21 cellular contexts compared by ENCODE assay signal in the genomic region with DNA sequence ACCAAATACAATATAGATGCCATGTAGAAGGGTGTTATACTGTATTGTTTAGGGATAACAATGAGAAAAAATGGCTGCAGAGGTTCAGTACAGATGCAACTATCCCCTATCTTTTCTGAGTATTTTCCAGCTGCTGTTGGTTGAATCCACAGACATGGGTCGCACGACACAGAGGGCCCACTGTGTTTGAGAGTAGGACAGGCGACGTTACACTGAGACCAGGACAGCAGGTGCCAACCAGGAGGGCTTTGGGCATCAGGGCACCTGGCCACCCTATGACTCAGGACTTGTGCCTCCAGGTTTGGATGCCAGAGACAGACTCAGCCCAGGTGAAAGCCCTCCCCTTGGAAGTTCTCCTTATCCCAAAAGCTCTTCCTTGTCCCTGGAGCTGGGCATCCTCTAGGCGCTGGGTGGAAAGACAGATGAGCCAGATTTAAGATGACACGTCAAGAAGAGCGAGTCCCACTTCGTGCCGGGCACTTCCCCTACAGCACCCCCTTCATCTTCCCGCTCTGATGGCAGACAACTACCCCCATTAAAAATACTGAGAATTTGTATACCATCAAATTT. TPM values are rescaled to one million over a fixed set of nuclear protein-coding genes. Genes with fewer than 3 reads are reported as not detected.
"Had no signal": no experiment of that assay in that cellular context is flagged by ENCODE, and none has a peak within 500 bp of the region (broad histone marks: within the 10 kb centered on the region; RNA-seq: fewer than 3 reads in every experiment).

No MANE protein-coding gene starts in this region.

- H3K27ac ChIP-seq: epithelial cell of prostate, right atrium auricular region, VCaP had no signal

- H3K27ac Mint-ChIP-seq: activated CD4-positive, alpha-beta T cell treated with anti-CD3 and anti-CD28 coated beads, Interleukin-2, amount 10 ng/mL, durations not matched to agents 24 days and 14 days; activated T-helper 17 cell treated with anti-CD3 and anti-CD28 coated beads, Interleukin-2, amount 50 U/mL, for 72 hours; effector memory CD8-positive, alpha-beta T cell; naive thymus-derived CD8-positive, alpha-beta T cell; progenitor cell of endocrine pancreas; stimulated activated naive CD8-positive, alpha-beta T cell treated with anti-CD3 and anti-CD28 coated beads, Interleukin-15, amount 100 ng/mL, for 72 hours; T-cell had no signal

- H3K4me3 ChIP-seq: right atrium auricular region had no signal

- H3K36me3 ChIP-seq: right atrium auricular region had no signal

- ATAC-seq: activated T-helper 17 cell treated with anti-CD3 and anti-CD28 coated beads, Interleukin-2, amount 50 U/mL, for 72 hours; effector memory CD8-positive, alpha-beta T cell; naive thymus-derived CD8-positive, alpha-beta T cell; stimulated activated naive CD8-positive, alpha-beta T cell treated with anti-CD3 and anti-CD28 coated beads, Interleukin-15, amount 100 ng/mL, for 72 hours; T-cell had no signal

- DNase-seq: activated CD4-positive, alpha-beta T cell treated with anti-CD3 and anti-CD28 coated beads, Interleukin-2, amount 10 ng/mL, durations not matched to agents 24 days and 14 days; activated naive CD4-positive, alpha-beta T cell treated with Interleukin-2 at 50 U/mL for 16 hours; dermis blood vessel endothelial cell; effector memory CD8-positive, alpha-beta T cell; foreskin melanocyte; left cardiac atrium; nucleus accumbens; SK-N-SH; small intestine; stimulated activated CD4-positive, alpha-beta T cell treated with anti-CD3 and anti-CD28 coated beads, Interleukin-4, amount 100 ng/mL, for 4 hours; stimulated activated naive CD8-positive, alpha-beta T cell treated with anti-CD3 and anti-CD28 coated beads, Interleukin-15, amount 100 ng/mL, for 72 hours; T-cell had no signal

- H3K4me3 Mint-ChIP-seq: activated CD4-positive, alpha-beta T cell treated with anti-CD3 and anti-CD28 coated beads, Interleukin-2, amount 10 ng/mL, durations not matched to agents 24 days and 14 days; activated T-helper 17 cell treated with anti-CD3 and anti-CD28 coated beads, Interleukin-2, amount 50 U/mL, for 72 hours; effector memory CD8-positive, alpha-beta T cell; naive thymus-derived CD8-positive, alpha-beta T cell; stimulated activated naive CD8-positive, alpha-beta T cell treated with anti-CD3 and anti-CD28 coated beads, Interleukin-15, amount 100 ng/mL, for 72 hours; T-cell had no signal

- H3K9me3 Mint-ChIP-seq: activated CD4-positive, alpha-beta T cell treated with anti-CD3 and anti-CD28 coated beads, Interleukin-2, amount 10 ng/mL, durations not matched to agents 24 days and 14 days; activated T-helper 17 cell treated with anti-CD3 and anti-CD28 coated beads, Interleukin-2, amount 50 U/mL, for 72 hours; effector memory CD8-positive, alpha-beta T cell; stimulated activated naive CD8-positive, alpha-beta T cell treated with anti-CD3 and anti-CD28 coated beads, Interleukin-15, amount 100 ng/mL, for 72 hours; T-cell had no signal

- H3K36me3 Mint-ChIP-seq: naive thymus-derived CD8-positive, alpha-beta T cell; T-cell had no signal

- H3K9me2 ChIP-seq: SK-N-SH had no signal

- H3K9me3 ChIP-seq: right atrium auricular region, SK-N-SH had no signal

- H3K4me1 Mint-ChIP-seq: activated CD4-positive, alpha-beta T cell treated with anti-CD3 and anti-CD28 coated beads, Interleukin-2, amount 10 ng/mL, durations not matched to agents 24 days and 14 days; activated T-helper 17 cell treated with anti-CD3 and anti-CD28 coated beads, Interleukin-2, amount 50 U/mL, for 72 hours; stimulated activated naive CD8-positive, alpha-beta T cell treated with anti-CD3 and anti-CD28 coated beads, Interleukin-15, amount 100 ng/mL, for 72 hours; T-cell had no signal

- H3K4me2 ChIP-seq: SK-N-SH had no signal

- H3K4me1 ChIP-seq: right atrium auricular region had no signal

RNA-seq across cellular contexts. Expression of gene TNFRSF13B, which starts 30.8 kb away (rescaled TPM):
- total RNA-seq: activated CD4-positive, alpha-beta T cell treated with anti-CD3 and anti-CD28 coated beads, Interleukin-2, amount 10 ng/mL, durations not matched to agents 24 days and 14 days; activated T-helper 17 cell treated with anti-CD3 and anti-CD28 coated beads, Interleukin-2, amount 50 U/mL, for 72 hours; aorta; dermis blood vessel endothelial cell; fibroblast of lung; left cardiac atrium; lung microvascular endothelial cell; progenitor cell of endocrine pancreas; right atrium auricular region had no signal
